In the genomic region with DNA sequence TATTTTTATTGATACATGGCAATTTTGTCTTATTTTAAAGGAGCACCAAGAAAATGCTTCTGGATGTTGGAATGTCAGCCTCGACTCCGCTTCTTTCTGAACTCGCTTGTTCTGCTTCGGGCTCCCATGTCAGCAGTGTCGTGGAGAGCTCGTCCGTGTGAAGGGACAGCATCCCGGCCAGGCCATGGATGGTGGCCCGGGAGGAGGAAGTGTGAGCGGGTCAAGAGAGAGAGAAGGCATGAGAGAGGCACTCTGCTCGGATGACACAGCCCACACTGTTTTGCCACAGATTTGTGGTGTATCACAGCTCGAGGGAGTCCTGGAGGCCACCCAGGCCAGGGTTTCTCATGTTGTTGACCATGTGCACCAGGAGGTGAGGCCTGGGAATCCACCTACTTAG, we compare ENCODE assay signal across 18 cellular contexts.
DNase-seq lines count a peak whose midpoint lies in the region; ATAC-seq and TF ChIP-seq lines count a peak whose summit lies in the region.
"Had no signal": no experiment of that assay in that cellular context is flagged by ENCODE, and none has a peak within 500 bp of the region (broad histone marks: within the 10 kb centered on the region; RNA-seq: fewer than 3 reads in every experiment).

No MANE protein-coding gene starts in this region.

- TF ChIP-seq POLR2A in gastroesophageal sphincter (IDR thresholded peaks at IDR 0.05) (no peak), thyroid gland (IDR thresholded peaks at IDR 0.05) (no peak)

- H3K27ac ChIP-seq in gastroesophageal sphincter (peak overlapping the region in 3 of 4 donors; percentile 56 to 62 (median 59)), neuronal stem cell (replicated peaks; ENCODE audit: low read length) (no peak overlapping the region), thyroid gland (peak overlapping the region; percentile 68 to 89 (median 77))
- H3K27ac ChIP-seq: GM23248 had no signal

- DNase-seq in neuronal stem cell (ENCODE audit: low spot score) (no peak), thyroid gland (peak; percentile 28 to 36), HEK293T (ENCODE audit: extremely low spot score) (no peak), T-helper 2 cell (no peak)
- no peak for DNase-seq in activated T-cell treated with anti-CD3 and anti-CD28 coated beads, Interleukin-2, amount 50 U/mL, for 4 hours
- DNase-seq: CD4-positive, alpha-beta memory T cell; DMS79; GM23248; HFFc6; MM.1S; NCI-H1105 treated with DMSO at 0.1 percent for 48 hours; NCI-H1930; NCI-H2171 treated with DMSO at 0.1 percent for 48 hours; NCI-H510A treated with DMSO at 0.1 percent for 48 hours; SHP77 had no signal

- no peak overlapping the region for H4K91ac ChIP-seq in neuronal stem cell (ENCODE audit: low read depth, low read length, poor library complexity)

- H3K14ac ChIP-seq in neuronal stem cell (ENCODE audit: low read length): no peak overlapping the region

- no peaks in the 10 kb centered on the region for H3K27me3 ChIP-seq in gastroesophageal sphincter
- peaks cover 0 to 9% (median 0%) of the 10 kb centered on the region in 3 experiments for H3K27me3 ChIP-seq in neuronal stem cell (ENCODE audit: control insufficient read depth in 3 of 3, insufficient read depth in 3 of 3, low read depth in 1 of 3, low read length in 3 of 3)
- no peaks in the 10 kb centered on the region for H3K27me3 ChIP-seq in thyroid gland

- H3K9me3 Mint-ChIP-seq in activated T-cell treated with anti-CD3 and anti-CD28 coated beads, Interleukin-2, amount 50 U/mL, for 4 hours: no peaks in the 10 kb centered on the region
- H3K9me3 Mint-ChIP-seq: CD4-positive, alpha-beta memory T cell; HFFc6 had no signal

- peaks cover 11% of the 10 kb centered on the region for H3K27me3 Mint-ChIP-seq in activated T-cell treated with anti-CD3 and anti-CD28 coated beads, Interleukin-2, amount 50 U/mL, for 4 hours (ENCODE audit: low read depth)

- H3K9me3 ChIP-seq in gastroesophageal sphincter: no peaks in the 10 kb centered on the region
- H3K9me3 ChIP-seq in neuronal stem cell (replicated peaks in 1 of 2; ENCODE audit: control insufficient read depth in 2 of 2, insufficient read depth in 1 of 2, low read depth in 1 of 2, low read length in 2 of 2): no peaks in the 10 kb centered on the region
- no peaks in the 10 kb centered on the region for H3K9me3 ChIP-seq in thyroid gland

- no peak overlapping the region for H3K4me2 ChIP-seq in neuronal stem cell (ENCODE audit: insufficient read depth, low read length, poor library complexity, severe bottlenecking)

- H3K36me3 ChIP-seq in gastroesophageal sphincter (no peaks in the 10 kb centered on the region), neuronal stem cell (replicated peaks in 1 of 2; ENCODE audit: control insufficient read depth in 2 of 2, insufficient read depth in 2 of 2, low read length in 2 of 2) (no peaks in the 10 kb centered on the region), thyroid gland (no peaks in the 10 kb centered on the region)

- TF ChIP-seq CTCF in gastroesophageal sphincter (IDR thresholded peaks at IDR 0.05) (no peak), thyroid gland (IDR thresholded peaks at IDR 0.05) (no peak)

- CTCF ChIA-PET in HEK293T (lab: Yijun Ruan, JAX): no interaction called here

- H3K4me3 ChIP-seq in gastroesophageal sphincter (no peak overlapping the region), neuronal stem cell (ENCODE audit: low read length in 2 of 2) (no peak overlapping the region), thyroid gland (replicated peaks in 1 of 3) (no peak overlapping the region)
- H3K4me3 ChIP-seq: GM23248 had no signal

- peak overlapping the region; percentile 58 for H3K18ac ChIP-seq in neuronal stem cell (ENCODE audit: low read length)

- no peak overlapping the region for H2AK5ac ChIP-seq in neuronal stem cell (ENCODE audit: low read depth, low read length)

- H3K9ac ChIP-seq in neuronal stem cell (ENCODE audit: low read depth, low read length, poor library complexity): no peak overlapping the region
- H3K9ac ChIP-seq: GM23248 had no signal

- intact Hi-C loops in thyroid gland (cut with DNase I): no loop called here

- ATAC-seq in gastroesophageal sphincter: peak; percentile 40
- no peak for ATAC-seq in activated T-cell treated with anti-CD3 and anti-CD28 coated beads, Interleukin-2, amount 50 U/mL, for 4 hours
- ATAC-seq: Panc1 had no signal

- TF ChIP-seq EP300 in Ishikawa (IDR thresholded peaks at IDR 0.05; ENCODE audit: borderline replicate concordance) (no peak), gastroesophageal sphincter (IDR thresholded peaks at IDR 0.05) (no peak)

- no peak overlapping the region for H2BK5ac ChIP-seq in neuronal stem cell (ENCODE audit: low read length)

- no peaks in the 10 kb centered on the region for H3K79me1 ChIP-seq in neuronal stem cell (ENCODE audit: low read depth, low read length)

- H4K8ac ChIP-seq in neuronal stem cell (ENCODE audit: low read depth, low read length): no peak overlapping the region

- POLR2A ChIA-PET in HEK293T (lab: Yijun Ruan, JAX): no interaction called here

- no peak overlapping the region for H2BK12ac ChIP-seq in neuronal stem cell (ENCODE audit: low read length)

- TF ChIP-seq RAD21 in Ishikawa (IDR thresholded peaks at IDR 0.05; ENCODE audit: low read depth): no peak

- WGBS in gastroesophageal sphincter (ENCODE audit: low coverage in 1 of 2), 2 donors: 66 to 91% methylated on average over 6 to 8 of the region's 12 CpGs
- WGBS in neuronal stem cell (ENCODE audit: extremely low coverage in 2 of 2, insufficient read length in 2 of 2, insufficient replicate concordance in 1 of 2), 2 donors: no CpG with 5 or more reads among the region's 12 CpGs
- 76 to 78% methylated on average over 11 to 12 of the region's 12 CpGs for WGBS in thyroid gland, 2 donors

- peak overlapping the region; percentile 25 for H2BK15ac ChIP-seq in neuronal stem cell (ENCODE audit: low read length)

- no peak overlapping the region for H2AFZ ChIP-seq in neuronal stem cell (ENCODE audit: low read length)
- H2AFZ ChIP-seq: GM23248 had no signal

- no peak overlapping the region for H3K4me3 Mint-ChIP-seq in activated T-cell treated with anti-CD3 and anti-CD28 coated beads, Interleukin-2, amount 50 U/mL, for 4 hours
- H3K4me3 Mint-ChIP-seq: CD4-positive, alpha-beta memory T cell; HFFc6 had no signal

- no peak overlapping the region for H3K4ac ChIP-seq in neuronal stem cell (ENCODE audit: low read length)

- H3K4me1 Mint-ChIP-seq in activated T-cell treated with anti-CD3 and anti-CD28 coated beads, Interleukin-2, amount 50 U/mL, for 4 hours (ENCODE audit: low read depth): no peaks in the 10 kb centered on the region

- H3K36me3 Mint-ChIP-seq in activated T-cell treated with anti-CD3 and anti-CD28 coated beads, Interleukin-2, amount 50 U/mL, for 4 hours (ENCODE audit: insufficient read depth): no peaks in the 10 kb centered on the region
- H3K36me3 Mint-ChIP-seq: CD4-positive, alpha-beta memory T cell had no signal

- H3K23ac ChIP-seq in neuronal stem cell (ENCODE audit: low read depth, low read length, poor library complexity): no peak overlapping the region

- H2BK120ac ChIP-seq in neuronal stem cell (ENCODE audit: low read depth, low read length): no peak overlapping the region

- H3K4me1 ChIP-seq in gastroesophageal sphincter (peaks cover 0 to 5% (median 0%) of the 10 kb centered on the region in 3 donors), neuronal stem cell (ENCODE audit: control insufficient read depth in 2 of 2, insufficient read depth in 1 of 2, low read depth in 1 of 2, low read length in 2 of 2) (no peaks in the 10 kb centered on the region), thyroid gland (peaks cover 29 to 37% of the 10 kb centered on the region in 2 donors)

TF ChIP-seq in Ishikawa, 13 proteins besides CTCF, POLR2A, EP300 and RAD21:
- TF ChIP-seq CREB1 (IDR thresholded peaks at IDR 0.05; ENCODE audit: low read depth): no peak
- TF ChIP-seq, protein P1, sequence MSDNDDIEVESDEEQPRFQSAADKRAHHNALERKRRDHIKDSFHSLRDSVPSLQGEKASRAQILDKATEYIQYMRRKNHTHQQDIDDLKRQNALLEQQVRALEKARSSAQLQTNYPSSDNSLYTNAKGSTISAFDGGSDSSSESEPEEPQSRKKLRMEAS (IDR thresholded peaks at IDR 0.05): 0 out of 2 replicates have a peak, but pooled peaks have one; percentile 27

TF ChIP-seq in HEK293T, 16 proteins besides CTCF, POLR2A, EP300 and RAD21:
- no peak for TF ChIP-seq FOXA1 (IDR thresholded peaks at IDR 0.05)
- TF ChIP-seq TARDBP (IDR thresholded peaks at IDR 0.05): no peak
- no peak for TF ChIP-seq SUZ12 (IDR thresholded peaks at IDR 0.05)
- TF ChIP-seq LEF1 (IDR thresholded peaks at IDR 0.05; ENCODE audit: borderline replicate concordance): no peak
- TF ChIP-seq ZNF384 (IDR thresholded peaks at IDR 0.05): no peak
- TF ChIP-seq L3MBTL2 (conservative IDR thresholded peaks at IDR 0.05): no peak
- no peak for TF ChIP-seq ELF4 (IDR thresholded peaks at IDR 0.05)
- TF ChIP-seq ARNT (IDR thresholded peaks at IDR 0.05): no peak
- TF ChIP-seq FOXK2 (IDR thresholded peaks at IDR 0.05): no peak
- TF ChIP-seq FOXM1 (IDR thresholded peaks at IDR 0.05; ENCODE audit: borderline replicate concordance): no peak
- no peak for TF ChIP-seq NFRKB (IDR thresholded peaks at IDR 0.05)
- TF ChIP-seq BHLHE40 (IDR thresholded peaks at IDR 0.05; ENCODE audit: borderline replicate concordance): no peak
- no peak for TF ChIP-seq HDGF (IDR thresholded peaks at IDR 0.05; ENCODE audit: borderline replicate concordance)
- no peak for TF ChIP-seq CTBP1 (IDR thresholded peaks at IDR 0.05; ENCODE audit: borderline replicate concordance)
- TF ChIP-seq SP1 (IDR thresholded peaks at IDR 0.05): no peak
- TF ChIP-seq, protein P2, sequence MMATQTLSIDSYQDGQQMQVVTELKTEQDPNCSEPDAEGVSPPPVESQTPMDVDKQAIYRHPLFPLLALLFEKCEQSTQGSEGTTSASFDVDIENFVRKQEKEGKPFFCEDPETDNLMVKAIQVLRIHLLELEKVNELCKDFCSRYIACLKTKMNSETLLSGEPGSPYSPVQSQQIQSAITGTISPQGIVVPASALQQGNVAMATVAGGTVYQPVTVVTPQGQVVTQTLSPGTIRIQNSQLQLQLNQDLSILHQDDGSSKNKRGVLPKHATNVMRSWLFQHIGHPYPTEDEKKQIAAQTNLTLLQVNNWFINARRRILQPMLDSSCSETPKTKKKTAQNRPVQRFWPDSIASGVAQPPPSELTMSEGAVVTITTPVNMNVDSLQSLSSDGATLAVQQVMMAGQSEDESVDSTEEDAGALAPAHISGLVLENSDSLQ (IDR thresholded peaks at IDR 0.05): no peak

Comparison
In these comparisons a context has a peak if more than half of its experiments do, and no peak if none do; other contexts are left out.
1. DNase-seq: peak in thyroid gland (2 of 2); none in neuronal stem cell (single experiment), HEK293T (single experiment), T-helper 2 cell (0 of 5) and activated T-cell treated with anti-CD3 and anti-CD28 coated beads, Interleukin-2, amount 50 U/mL, for 4 hours (single experiment).